Comparison of ENCODE assay signal across 1 cellular context in genomic region chr1:42613803-42614131, GRCh38.
A peak's percentile ranks its signal among the peaks of the same experiment; 100 is the strongest.
TF ChIP-seq lines count a peak whose summit lies in the region.

No MANE protein-coding gene starts in this region.

TF ChIP-seq in K562, 482 proteins besides CTCF, POLR2A, EP300 and RAD21 (continues in another document):
- TF ChIP-seq POLR3A (IDR thresholded peaks at IDR 0.05; ENCODE audit: borderline replicate concordance, extremely low read depth, insufficient read depth, insufficient read length) (no peak), FOSL1 (tag; conservative IDR thresholded peaks at IDR 0.05) (no peak), ZBTB17 (CRISPR knock-in tag; IDR thresholded peaks at IDR 0.05) (no peak), ZMIZ1 (IDR thresholded peaks at IDR 0.05; ENCODE audit: low read depth in 2 of 2, low read length in 2 of 2) (no peak), NFYB (IDR thresholded peaks at IDR 0.05; ENCODE audit: extremely low read depth, insufficient read length) (no peak), NR4A1 (CRISPR knock-in tag; IDR thresholded peaks at IDR 0.05) (no peak), NR4A1 (tag; IDR thresholded peaks at IDR 0.05) (peak; percentile 97), ZNF24 (IDR thresholded peaks at IDR 0.05) (no peak), ZNF239 (CRISPR knock-in tag; IDR thresholded peaks at IDR 0.05) (no peak), ZFP30 (CRISPR knock-in tag; IDR thresholded peaks at IDR 0.05; ENCODE audit: borderline replicate concordance) (no peak), NCOA2 (IDR thresholded peaks at IDR 0.05; ENCODE audit: partially characterized antibody in 2 of 2) (no peak), ZEB2 (IDR thresholded peaks at IDR 0.05) (no peak), ZNF592 (IDR thresholded peaks at IDR 0.05) (peak; percentile 79), ZNF445 (CRISPR knock-in tag; IDR thresholded peaks at IDR 0.05; ENCODE audit: low read depth) (no peak), DPF2 (IDR thresholded peaks at IDR 0.05) (no peak), CEBPG (CRISPR knock-in tag; IDR thresholded peaks at IDR 0.05) (no peak), CEBPG (tag; conservative IDR thresholded peaks at IDR 0.05 in 1 of 2, IDR thresholded peaks at IDR 0.05 in 1 of 2) (no peak), ZNF511 (CRISPR knock-in tag; IDR thresholded peaks at IDR 0.05) (no peak), ZNF740 (CRISPR knock-in tag; IDR thresholded peaks at IDR 0.05) (no peak), ZNF740 (tag; IDR thresholded peaks at IDR 0.05) (peak in 1 of 2 experiments; percentile 54; a peak in 1 of 4 replicates), ZNF655 (CRISPR knock-in tag; IDR thresholded peaks at IDR 0.05) (no peak), PTRF (tag; IDR thresholded peaks at IDR 0.05) (0 out of 2 replicates have a peak, but pooled peaks have one; percentile 42), TAF7 (tag; IDR thresholded peaks at IDR 0.05) (no peak), ZBTB5 (IDR thresholded peaks at IDR 0.05) (no peak), TEAD2 (tag; IDR thresholded peaks at IDR 0.05) (no peak), ZSCAN32 (CRISPR knock-in tag; IDR thresholded peaks at IDR 0.05) (no peak), XRCC3 (IDR thresholded peaks at IDR 0.05) (no peak), ZNF121 (CRISPR knock-in tag; conservative IDR thresholded peaks at IDR 0.05) (no peak), RBBP5 (IDR thresholded peaks at IDR 0.05; ENCODE audit: borderline replicate concordance, insufficient read depth, low read length, poor library complexity, severe bottlenecking) (no peak), NBN (IDR thresholded peaks at IDR 0.05; ENCODE audit: low read depth) (no peak), FOXK2 (conservative IDR thresholded peaks at IDR 0.05 in 1 of 2, IDR thresholded peaks at IDR 0.05 in 1 of 2; ENCODE audit: low read depth in 2 of 2) (no peak), HDAC8 (tag; IDR thresholded peaks at IDR 0.05) (0 out of 2 replicates have a peak, but pooled peaks have one; percentile 36), TAL1 (IDR thresholded peaks at IDR 0.05) (no peak), ZNF79 (CRISPR knock-in tag; IDR thresholded peaks at IDR 0.05; ENCODE audit: low read depth) (no peak), POLR2AphosphoS5 (IDR thresholded peaks at IDR 0.05; ENCODE audit: control insufficient read depth, insufficient read depth, low read depth, low read length) (no peak), ZNF23 (CRISPR knock-in tag; IDR thresholded peaks at IDR 0.05) (no peak), ARNT (IDR thresholded peaks at IDR 0.05) (no peak), MEF2D (tag; conservative IDR thresholded peaks at IDR 0.05; ENCODE audit: low read depth) (0 out of 2 replicates have a peak, but pooled peaks have one; percentile 49), TBL1XR1 (IDR thresholded peaks at IDR 0.05; ENCODE audit: low read length in 2 of 2) (no peak), ZNF280B (CRISPR knock-in tag; IDR thresholded peaks at IDR 0.05) (no peak), IRF9 (tag; IDR thresholded peaks at IDR 0.05) (peak; percentile 81; the same call in 1 of the 2 replicates), NCOA4 (IDR thresholded peaks at IDR 0.05; ENCODE audit: partially characterized antibody) (no peak), SFPQ (IDR thresholded peaks at IDR 0.05; ENCODE audit: low read depth, low read length) (no peak), KLF6 (CRISPR knock-in tag; IDR thresholded peaks at IDR 0.05; ENCODE audit: borderline replicate concordance) (no peak), MAFK (IDR thresholded peaks at IDR 0.05; ENCODE audit: low read length) (no peak), BCL6 (CRISPR knock-in tag; IDR thresholded peaks at IDR 0.05) (0 out of 2 replicates have a peak, but pooled peaks have one; percentile 33), PRPF4 (IDR thresholded peaks at IDR 0.05; ENCODE audit: insufficient read depth, low read depth, low read length, poor library complexity, severe bottlenecking) (no peak), ILK (tag; IDR thresholded peaks at IDR 0.05; ENCODE audit: borderline replicate concordance, low read depth) (peak; percentile 67; the same call in 1 of the 2 replicates), SMARCB1 (IDR thresholded peaks at IDR 0.05; ENCODE audit: insufficient read length, low read depth) (no peak), HOMEZ (CRISPR knock-in tag; IDR thresholded peaks at IDR 0.05) (no peak)
